8 cellular contexts compared by ENCODE assay signal in the genomic region with DNA sequence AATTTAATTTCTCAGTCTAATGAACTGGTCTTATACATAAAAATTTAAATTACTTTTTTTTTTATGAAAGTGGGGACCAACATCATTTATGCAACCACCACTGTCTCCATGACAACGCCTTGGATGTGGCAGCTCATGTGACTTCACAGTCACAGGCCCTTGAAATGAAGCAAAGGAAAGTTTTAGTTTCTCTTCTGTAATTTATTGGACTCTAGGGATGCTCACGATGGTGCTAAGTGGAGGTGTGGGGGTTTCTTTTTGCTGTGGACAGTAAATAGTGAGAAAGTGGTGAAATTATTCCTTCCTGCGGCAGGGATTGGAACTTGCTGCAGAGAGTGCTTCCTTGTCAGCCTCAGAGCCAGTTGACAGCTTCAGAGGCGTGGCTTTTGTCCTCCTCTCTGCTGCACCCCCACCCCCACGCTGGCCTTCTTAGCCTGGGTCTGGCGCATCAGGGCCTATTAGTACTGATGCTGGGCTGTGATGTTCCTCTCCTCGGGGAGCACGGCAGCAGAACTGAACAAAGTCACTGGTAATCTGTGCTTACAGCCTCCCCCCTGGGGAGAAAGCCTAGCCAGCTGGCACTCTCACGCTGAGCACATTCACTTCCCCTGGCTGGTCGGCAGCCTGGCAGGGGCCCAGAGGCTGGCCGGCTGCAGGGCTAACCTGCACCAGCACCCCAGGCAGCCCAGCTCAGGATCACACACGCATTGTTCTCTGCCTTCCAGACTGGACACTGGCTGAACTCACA.
DNase-seq lines count a peak whose midpoint lies in the region; ATAC-seq and TF ChIP-seq lines count a peak whose summit lies in the region.

No MANE protein-coding gene starts in this region.

- no peak overlapping the region for H3K9ac ChIP-seq in endodermal cell (ENCODE audit: extremely low read depth, low read length, poor library complexity, severe bottlenecking)

- 24 to 42% methylated on average over 6 to 12 of the region's 12 CpGs for WGBS in endodermal cell (ENCODE audit: insufficient coverage in 1 of 2, insufficient read length in 1 of 2), 2 experiments

- peaks cover 2% of the 10 kb centered on the region for H3K36me3 ChIP-seq in endodermal cell (ENCODE audit: control insufficient read depth, insufficient read depth, low read length)

- peaks cover 44% of the 10 kb centered on the region for H3K4me1 Mint-ChIP-seq in endodermal cell
- peaks cover 63% of the 10 kb centered on the region for H3K4me1 Mint-ChIP-seq in nephron progenitor cell

- POLR2A ChIA-PET in HEK293T (lab: Yijun Ruan, JAX), result no interaction called here

- ATAC-seq in GM19023 (IDR thresholded peaks at IDR 0.05; ENCODE audit: unreplicated experiment), result no peak

- peaks cover 4% of the 10 kb centered on the region for H3K4me1 ChIP-seq in endodermal cell (ENCODE audit: control insufficient read depth, insufficient read depth, low read length)

- CTCF ChIA-PET in HEK293T (lab: Yijun Ruan, JAX), result interaction anchor here (0.6 to 0.7 kb wide), 2 partner anchors 17 to 1206 kb away, joined by 3 to 4 read pairs; no protein-coding TSS in a partner anchor

- H3K36me3 Mint-ChIP-seq in endodermal cell (ENCODE audit: low read depth) (peaks cover 6% of the 10 kb centered on the region), nephron progenitor cell (ENCODE audit: low read depth) (peaks cover 13% of the 10 kb centered on the region)

- H3K27ac ChIP-seq in endodermal cell (ENCODE audit: low read depth, low read length), result peak overlapping the region; percentile 76

- H3K4me3 Mint-ChIP-seq in endodermal cell, result no peak overlapping the region
- H3K4me3 Mint-ChIP-seq in nephron progenitor cell, result no peak overlapping the region

- peaks cover 21% of the 10 kb centered on the region for H3K27me3 Mint-ChIP-seq in endodermal cell (ENCODE audit: insufficient read depth)
- H3K27me3 Mint-ChIP-seq in nephron progenitor cell (ENCODE audit: low read depth, poor library complexity), result peaks cover 24% of the 10 kb centered on the region

- DNase-seq in H4 (ENCODE audit: low spot score), result peak; percentile 71
- peak; percentile 95 for DNase-seq in NCI-H345 (lab: John Stamatoyannopoulos, UW)
- DNase-seq in endodermal cell, result peak; percentile 82
- peak; percentile 61 for DNase-seq in nephron progenitor cell
- no peak for DNase-seq in T-helper 9 cell
- DNase-seq in HEK293T (ENCODE audit: extremely low spot score), result no peak
- no peak for DNase-seq in activated CD4-positive, CD25-positive, alpha-beta regulatory T cell treated with anti-CD3 and anti-CD28 coated beads, Interleukin-2, amount 50 U/mL, for 72 hours

- H3K9me3 ChIP-seq in endodermal cell (ENCODE audit: control insufficient read depth, low read length), result no peaks in the 10 kb centered on the region

- no peak for TF ChIP-seq CTCF in endodermal cell (conservative IDR thresholded peaks at IDR 0.05)
- no peak for TF ChIP-seq CTCF in nephron progenitor cell (IDR thresholded peaks at IDR 0.05)

- H3K9me3 Mint-ChIP-seq in endodermal cell, result no peaks in the 10 kb centered on the region
- H3K9me3 Mint-ChIP-seq in nephron progenitor cell, result peaks cover 9% of the 10 kb centered on the region

- H3K4me3 ChIP-seq in endodermal cell (ENCODE audit: low read length), result no peak overlapping the region

- H3K27ac Mint-ChIP-seq in endodermal cell (no peak overlapping the region), nephron progenitor cell (no peak overlapping the region)

- no peaks in the 10 kb centered on the region for H3K27me3 ChIP-seq in endodermal cell (ENCODE audit: control insufficient read depth, insufficient read depth, low read length, poor library complexity, severe bottlenecking)

TF ChIP-seq in HEK293T, 16 proteins besides CTCF, POLR2A, EP300 and RAD21:
- no peak for TF ChIP-seq TARDBP (IDR thresholded peaks at IDR 0.05)
- no peak for TF ChIP-seq FOXM1 (IDR thresholded peaks at IDR 0.05; ENCODE audit: borderline replicate concordance)
TF ChIP-seq in HEK293T: peak in this region for 0.

Comparison
In these comparisons a context has a peak if more than half of its experiments do, and no peak if none do; other contexts are left out.
1. DNase-seq: peak in H4 (single experiment), NCI-H345 (single experiment), endodermal cell (single experiment) and nephron progenitor cell (single experiment); none in T-helper 9 cell (single experiment), HEK293T (single experiment) and activated CD4-positive, CD25-positive, alpha-beta regulatory T cell treated with anti-CD3 and anti-CD28 coated beads, Interleukin-2, amount 50 U/mL, for 72 hours (single experiment).